In genomic region chr3:43862470-43862869, GRCh38 we compare ENCODE assay signal across 25 cellular contexts.
"Had no signal": no experiment of that assay in that cellular context is flagged by ENCODE, and none has a peak within 500 bp of the region (broad histone marks: within the 10 kb centered on the region; RNA-seq: fewer than 3 reads in every experiment).

No MANE protein-coding gene starts in this region.

- H3K4me3 ChIP-seq: gastrocnemius medialis had no signal

- H3K27me3 ChIP-seq: foreskin keratinocyte had no signal

- H3K4me1 Mint-ChIP-seq: activated CD4-positive, alpha-beta T cell treated with anti-CD3 and anti-CD28 coated beads for 36 hours; activated CD4-positive, alpha-beta T cell treated with anti-CD3 and anti-CD28 coated beads, Interleukin-2, amount 10 ng/mL, durations not matched to agents 24 days and 14 days; activated CD8-positive, alpha-beta memory T cell treated with anti-CD3 and anti-CD28 coated beads, Interleukin-2, amount 10 ng/mL, durations not matched to agents 7 days and 5 days; activated naive CD4-positive, alpha-beta T cell treated with anti-CD3 and anti-CD28 coated beads, Interleukin-2, amount 10 ng/mL, durations not matched to agents 7 days and 5 days; activated naive CD8-positive, alpha-beta T cell treated with anti-CD3 and anti-CD28 coated beads, Interleukin-2, amount 10 ng/mL, durations not matched to agents 7 days and 5 days had no signal

- H3K4me3 Mint-ChIP-seq: activated CD4-positive, alpha-beta T cell treated with anti-CD3 and anti-CD28 coated beads for 36 hours; activated CD4-positive, alpha-beta T cell treated with anti-CD3 and anti-CD28 coated beads, Interleukin-2, amount 10 ng/mL, durations not matched to agents 24 days and 14 days; activated CD8-positive, alpha-beta memory T cell treated with anti-CD3 and anti-CD28 coated beads, Interleukin-2, amount 10 ng/mL, durations not matched to agents 7 days and 5 days; activated CD8-positive, alpha-beta T cell treated with anti-CD3 and anti-CD28 coated beads, Interleukin-2, amount 10 ng/mL, durations not matched to agents 7 days and 5 days; activated naive CD4-positive, alpha-beta T cell treated with anti-CD3 and anti-CD28 coated beads, Interleukin-2, amount 10 ng/mL, durations not matched to agents 7 days and 5 days; activated naive CD8-positive, alpha-beta T cell treated with anti-CD3 and anti-CD28 coated beads, Interleukin-2, amount 10 ng/mL, durations not matched to agents 7 days and 5 days; activated T-helper 1 cell treated with anti-CD3 and anti-CD28 coated beads, Interleukin-12 subunit alpha, Interleukin-12 subunit beta, Interleukin-2, Interleukin-4 antibody, amounts not matched to agents 30 ng/mL and 10 ng/mL and 1 ng/mL, durations not matched to agents 14 hours and 24 hours and 36 hours had no signal

- DNase-seq: activated CD4-positive, alpha-beta T cell treated with anti-CD3 and anti-CD28 coated beads for 36 hours; activated CD4-positive, alpha-beta T cell treated with anti-CD3 and anti-CD28 coated beads, Interleukin-2, amount 10 ng/mL, durations not matched to agents 24 days and 14 days; activated CD4-positive, CD25-positive, alpha-beta regulatory T cell; activated CD4-positive, CD25-positive, alpha-beta regulatory T cell treated with anti-CD3 and anti-CD28 coated beads, Interleukin-2, amount 50 U/mL, for 72 hours; activated CD8-positive, alpha-beta memory T cell treated with anti-CD3 and anti-CD28 coated beads, Interleukin-2, amount 10 ng/mL, durations not matched to agents 7 days and 5 days; activated CD8-positive, alpha-beta memory T cell treated with anti-CD3 and anti-CD28 coated beads, Interleukin-2, amount 50 U/mL, for 4 hours; activated CD8-positive, alpha-beta T cell treated with anti-CD3 and anti-CD28 coated beads, Interleukin-2, amount 10 ng/mL, durations not matched to agents 7 days and 5 days; activated effector memory CD4-positive, alpha-beta T cell treated with anti-CD3 and anti-CD28 coated beads, Interleukin-2, amount 50 U/mL, for 16 hours; activated naive CD4-positive, alpha-beta T cell treated with anti-CD3 and anti-CD28 coated beads, Interleukin-2, amount 10 ng/mL, durations not matched to agents 7 days and 5 days; activated naive CD8-positive, alpha-beta T cell treated with anti-CD3 and anti-CD28 coated beads, Interleukin-2, amount 10 ng/mL, durations not matched to agents 7 days and 5 days; activated T-cell treated with anti-CD3 and anti-CD28 coated beads, Interleukin-2, amount 50 U/mL, for 1 hour; activated T-cell treated with anti-CD3 and anti-CD28 coated beads, Interleukin-2, amount 50 U/mL, for 48 hours; amniotic stem cell; anterior cingulate cortex; caudate nucleus; cortex of kidney; dermis blood vessel endothelial cell; effector CD8-positive, alpha-beta T cell; foreskin keratinocyte; gastrocnemius medialis; glutamatergic neuron; T-helper 2 cell had no signal

- H3K4me1 ChIP-seq: gastrocnemius medialis had no signal

- H3K9me3 ChIP-seq: gastrocnemius medialis had no signal

- H3K36me3 Mint-ChIP-seq: activated CD8-positive, alpha-beta memory T cell treated with anti-CD3 and anti-CD28 coated beads, Interleukin-2, amount 10 ng/mL, durations not matched to agents 7 days and 5 days; activated naive CD4-positive, alpha-beta T cell treated with anti-CD3 and anti-CD28 coated beads, Interleukin-2, amount 10 ng/mL, durations not matched to agents 7 days and 5 days; activated naive CD4-positive, alpha-beta T cell treated with anti-CD3 and anti-CD28 coated beads, Interleukin-2, amount 50 U/mL, for 72 hours; activated naive CD8-positive, alpha-beta T cell treated with anti-CD3 and anti-CD28 coated beads, Interleukin-2, amount 10 ng/mL, durations not matched to agents 7 days and 5 days had no signal

- H3K27ac Mint-ChIP-seq: activated CD4-positive, alpha-beta T cell treated with anti-CD3 and anti-CD28 coated beads for 36 hours; activated CD4-positive, alpha-beta T cell treated with anti-CD3 and anti-CD28 coated beads, Interleukin-2, amount 10 ng/mL, durations not matched to agents 24 days and 14 days; activated CD8-positive, alpha-beta memory T cell treated with anti-CD3 and anti-CD28 coated beads, Interleukin-2, amount 10 ng/mL, durations not matched to agents 7 days and 5 days; activated CD8-positive, alpha-beta T cell treated with anti-CD3 and anti-CD28 coated beads, Interleukin-2, amount 10 ng/mL, durations not matched to agents 7 days and 5 days; activated naive CD4-positive, alpha-beta T cell treated with anti-CD3 and anti-CD28 coated beads, Interleukin-2, amount 10 ng/mL, durations not matched to agents 7 days and 5 days; activated naive CD4-positive, alpha-beta T cell treated with anti-CD3 and anti-CD28 coated beads, Interleukin-2, amount 50 U/mL, for 72 hours; activated naive CD8-positive, alpha-beta T cell treated with anti-CD3 and anti-CD28 coated beads, Interleukin-2, amount 10 ng/mL, durations not matched to agents 7 days and 5 days; activated T-helper 1 cell treated with anti-CD3 and anti-CD28 coated beads, Interleukin-12 subunit alpha, Interleukin-12 subunit beta, Interleukin-2, Interleukin-4 antibody, amounts not matched to agents 30 ng/mL and 10 ng/mL and 1 ng/mL, durations not matched to agents 14 hours and 24 hours and 36 hours; activated T-helper 2 cell treated with anti-CD3 and anti-CD28 coated beads, Interferon-gamma antibody, Interleukin-2, Interleukin-4, amounts not matched to agents 10 μg/mL and 5 μg/mL and 100 μg/mL, durations not matched to agents 14 hours and 24 hours and 36 hours had no signal

- H3K9me3 Mint-ChIP-seq: activated CD4-positive, alpha-beta T cell treated with anti-CD3 and anti-CD28 coated beads, Interleukin-2, amount 10 ng/mL, durations not matched to agents 24 days and 14 days; activated naive CD4-positive, alpha-beta T cell treated with anti-CD3 and anti-CD28 coated beads, Interleukin-2, amount 10 ng/mL, durations not matched to agents 7 days and 5 days; activated naive CD4-positive, alpha-beta T cell treated with anti-CD3 and anti-CD28 coated beads, Interleukin-2, amount 50 U/mL, for 72 hours; activated naive CD8-positive, alpha-beta T cell treated with anti-CD3 and anti-CD28 coated beads, Interleukin-2, amount 10 ng/mL, durations not matched to agents 7 days and 5 days; activated T-helper 1 cell treated with anti-CD3 and anti-CD28 coated beads, Interleukin-12 subunit alpha, Interleukin-12 subunit beta, Interleukin-2, Interleukin-4 antibody, amounts not matched to agents 30 ng/mL and 10 ng/mL and 1 ng/mL, durations not matched to agents 14 hours and 24 hours and 36 hours; activated T-helper 2 cell treated with anti-CD3 and anti-CD28 coated beads, Interferon-gamma antibody, Interleukin-2, Interleukin-4, amounts not matched to agents 10 μg/mL and 5 μg/mL and 100 μg/mL, durations not matched to agents 14 hours and 24 hours and 36 hours had no signal

- H3K36me3 ChIP-seq: gastrocnemius medialis had no signal

- H3K27ac ChIP-seq: foreskin keratinocyte, gastrocnemius medialis had no signal
